ENCODE assay signal across 21 cellular contexts in genomic region chr9:136681029-136681428, GRCh38. TPM values are rescaled to one million over a fixed set of nuclear protein-coding genes. Genes with fewer than 3 reads are reported as not detected.
DNase-seq lines count a peak whose midpoint lies in the region; ATAC-seq and TF ChIP-seq lines count a peak whose summit lies in the region.
"Had no signal": no experiment of that assay in that cellular context is flagged by ENCODE, and none has a peak within 500 bp of the region (broad histone marks: within the 10 kb centered on the region; RNA-seq: fewer than 3 reads in every experiment).

No MANE protein-coding gene starts in this region.

- H3K27ac Mint-ChIP-seq in endothelial cell (ENCODE audit: unreplicated experiment), result peak overlapping the region; percentile 52
- H3K27ac Mint-ChIP-seq: CD4-positive, alpha-beta T cell; GM23338; HFFc6 had no signal

- POLR2A ChIA-PET in A673 (lab: Charles Lee; ENCODE audit: low non-redundant PET), result no interaction called here

- TF ChIP-seq CTCF in A673 (conservative IDR thresholded peaks at IDR 0.05; ENCODE audit: low read depth, low read length) (no peak), endothelial cell (IDR thresholded peaks at IDR 0.05; ENCODE audit: unreplicated experiment) (no peak), right lobe of liver (IDR thresholded peaks at IDR 0.05) (no peak)

- H3K27me3 ChIP-seq in A673 (replicated peaks; ENCODE audit: insufficient read depth, low read depth, low read length, poor library complexity) (no peaks in the 10 kb centered on the region), NT2/D1 (ENCODE audit: insufficient read depth, insufficient read length) (no peaks in the 10 kb centered on the region), right lobe of liver (no peaks in the 10 kb centered on the region)

- ATAC-seq in right lobe of liver (no peak), HG02938 (IDR thresholded peaks at IDR 0.05; ENCODE audit: unreplicated experiment) (no peak)
- ATAC-seq: GM12878, GM23338 had no signal

- no peak overlapping the region for H3K4me3 ChIP-seq in A673 (ENCODE audit: low read depth, low read length, poor library complexity, severe bottlenecking)
- H3K4me3 ChIP-seq in NT2/D1 (ENCODE audit: insufficient read length, low read depth), result no peak overlapping the region
- no peak overlapping the region for H3K4me3 ChIP-seq in right lobe of liver
- H3K4me3 ChIP-seq: GM12878, GM23338, HAP-1 had no signal

- H3K9me3 Mint-ChIP-seq in endothelial cell (ENCODE audit: unreplicated experiment), result peaks cover 4% of the 10 kb centered on the region
- H3K9me3 Mint-ChIP-seq: CD14-positive monocyte; CD4-positive, alpha-beta T cell; CD8-positive, alpha-beta memory T cell; GM23338; HFFc6 had no signal

- peak; percentile 10 for TF ChIP-seq POLR2A in right lobe of liver (IDR thresholded peaks at IDR 0.05)

- CTCF ChIA-PET in A673 (lab: Charles Lee), result interaction anchor here (0.8 kb wide), 1 partner anchor 9 kb away, joined by 3 read pairs; no protein-coding TSS in a partner anchor

- BruUV-seq in A673 (replicated peaks; lab: Mats Ljungman, UMichigan), result no TSS peak

- peaks cover 85% of the 10 kb centered on the region for H3K27me3 Mint-ChIP-seq in endothelial cell (ENCODE audit: unreplicated experiment)
- H3K27me3 Mint-ChIP-seq: CD4-positive, alpha-beta T cell; CD8-positive, alpha-beta memory T cell had no signal

- no peaks in the 10 kb centered on the region for H3K9me3 ChIP-seq in A673 (ENCODE audit: low read depth, low read length, poor library complexity, severe bottlenecking)
- no peaks in the 10 kb centered on the region for H3K9me3 ChIP-seq in NT2/D1 (ENCODE audit: insufficient read depth, low read length)
- no peaks in the 10 kb centered on the region for H3K9me3 ChIP-seq in right lobe of liver
- H3K9me3 ChIP-seq: HAP-1 had no signal

- H3K4me1 ChIP-seq in A673 (ENCODE audit: insufficient read depth, low read length, poor library complexity, severe bottlenecking), result peaks cover 22% of the 10 kb centered on the region
- peaks cover 44% of the 10 kb centered on the region for H3K4me1 ChIP-seq in NT2/D1 (ENCODE audit: insufficient read depth, insufficient read length)
- H3K4me1 ChIP-seq in right lobe of liver, result peaks cover 0 to 79% (median 39%) of the 10 kb centered on the region in 4 donors

- H3K36me3 ChIP-seq in A673 (ENCODE audit: insufficient read depth, low read length, poor library complexity, severe bottlenecking) (no peaks in the 10 kb centered on the region), NT2/D1 (ENCODE audit: insufficient read depth, insufficient read length, low read length) (peaks cover 21% of the 10 kb centered on the region), right lobe of liver (peaks cover 0 to 6% (median 4%) of the 10 kb centered on the region in 4 donors)
- H3K36me3 ChIP-seq: HAP-1 had no signal

- H3K27ac ChIP-seq in A673 (ENCODE audit: low read depth, low read length, poor library complexity, severe bottlenecking) (peak overlapping the region; percentile 16), right lobe of liver (peak overlapping the region in 1 of 3 donors; percentile 43)
- H3K27ac ChIP-seq: 22Rv1 had no signal

- DNase-seq in A673 (ENCODE audit: low spot score) (no peak), NT2/D1 (ENCODE audit: low read depth, low spot score) (no peak), endothelial cell (ENCODE audit: low spot score) (no peak), right lobe of liver (no peak), posterior cingulate gyrus (no peak), HPDE6-E6E7 (ENCODE audit: extremely low spot score) (no peak), AG08396 (ENCODE audit: low spot score) (no peak)
- DNase-seq: ACHN; CD4-positive, alpha-beta T cell; CD8-positive, alpha-beta memory T cell; DMS 273 treated with DMSO at 0.1 percent for 48 hours; DMS79; EL; GDM1; HFFc6 had no signal

- intact Hi-C loops in A673 (cut with micrococcal nuclease; ENCODE audit: unreplicated experiment) (no loop called here), right lobe of liver (cut with DNase I) (no loop called here), posterior cingulate gyrus (cut with DNase I) (no loop called here)

- H3K4me3 Mint-ChIP-seq in endothelial cell (ENCODE audit: unreplicated experiment), result peak overlapping the region; percentile 42
- H3K4me3 Mint-ChIP-seq: CD14-positive monocyte; CD4-positive, alpha-beta T cell; CD8-positive, alpha-beta memory T cell; GM23338; HFFc6 had no signal

- H3K36me3 Mint-ChIP-seq in endothelial cell (ENCODE audit: low read depth, unreplicated experiment), result peaks cover 29% of the 10 kb centered on the region

- peaks cover 20% of the 10 kb centered on the region for H3K4me1 Mint-ChIP-seq in endothelial cell (ENCODE audit: unreplicated experiment)

- H3K9ac ChIP-seq in NT2/D1 (ENCODE audit: insufficient read length, low read depth), result peak overlapping the region; percentile 11

- whole genome bisulfite sequencing in right lobe of liver (ENCODE audit: insufficient coverage, low coverage, low lambda C conversion rate, missing lambda C conversion rate), result 73% methylated on average over 12 of the region's 17 CpGs

RNA-seq across cellular contexts. Expression of gene AGPAT2, which starts 6.2 kb away (rescaled TPM):
- total RNA-seq in A673 (2021) (56.0 and 57.7 TPM in 2 replicates), endothelial cell (ENCODE audit: unreplicated experiment) (38.9 TPM), right lobe of liver (100 to 1,000 TPM; 117 to 379 (median 184) TPM)

RNA-seq across cellular contexts. Expression of gene EGFL7, which starts 18.3 kb away (rescaled TPM):
- total RNA-seq in A673 (2021) (79.5 and 98.5 TPM in 2 replicates), endothelial cell (ENCODE audit: unreplicated experiment) (945 TPM), right lobe of liver (10 to 100 TPM; 26.7 to 54.2 (median 45.8) TPM)
- total RNA-seq: CD4-positive, alpha-beta T cell had no signal

RNA-seq across cellular contexts. Expression of gene DIPK1B, which starts 31.3 kb away (rescaled TPM):
- 26.4 and 35.3 TPM in 2 replicates for total RNA-seq in A673 (2021)
- 293 TPM for total RNA-seq in endothelial cell (ENCODE audit: unreplicated experiment)
- total RNA-seq in right lobe of liver, result 1 to 10 TPM; 1.4 to 7.7 (median 5.1) TPM
- total RNA-seq: CD8-positive, alpha-beta memory T cell; HFFc6 had no signal
